ENCODE assay signal across 19 cellular contexts in the genomic region with DNA sequence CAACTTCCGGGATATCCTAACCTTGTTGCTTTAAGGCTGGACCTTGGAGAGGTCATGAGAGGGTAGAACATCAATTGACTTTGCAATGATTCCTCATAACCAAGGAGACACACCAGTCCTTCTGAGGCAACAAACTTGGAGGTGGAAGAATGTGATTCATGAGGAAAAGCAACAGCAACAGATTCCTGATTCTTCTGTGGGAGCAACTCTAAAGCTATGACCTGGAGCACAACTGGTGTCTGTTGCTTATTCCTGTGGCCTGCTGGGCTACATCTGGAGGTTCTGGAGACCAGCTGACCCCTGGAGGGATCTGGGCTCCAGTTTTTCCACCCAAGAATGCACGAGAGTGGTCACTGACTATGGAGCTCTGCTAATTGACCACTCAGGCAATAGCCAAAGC.
DNase-seq lines count a peak whose midpoint lies in the region; ATAC-seq and TF ChIP-seq lines count a peak whose summit lies in the region.
"Had no signal": no experiment of that assay in that cellular context is flagged by ENCODE, and none has a peak within 500 bp of the region (broad histone marks: within the 10 kb centered on the region; RNA-seq: fewer than 3 reads in every experiment).

No MANE protein-coding gene starts in this region.

- H3K36me3 ChIP-seq in gastroesophageal sphincter: no peaks in the 10 kb centered on the region
- no peaks in the 10 kb centered on the region for H3K36me3 ChIP-seq in kidney epithelial cell (ENCODE audit: control insufficient read depth, insufficient read depth, low read length)
- H3K36me3 ChIP-seq in WERI-Rb-1: no peaks in the 10 kb centered on the region

- H3K27ac ChIP-seq in gastroesophageal sphincter (peak overlapping the region in 2 of 4 donors; percentile 24 to 49), substantia nigra (ENCODE audit: low read depth, low read length, poor library complexity, severe bottlenecking) (no peak overlapping the region), WERI-Rb-1 (no peak overlapping the region)

- no peaks in the 10 kb centered on the region for H3K9me3 ChIP-seq in gastroesophageal sphincter
- H3K9me3 ChIP-seq in WERI-Rb-1 (ENCODE audit: severe bottlenecking): no peaks in the 10 kb centered on the region
- H3K9me3 ChIP-seq: Caco-2 had no signal

- TF ChIP-seq CTCF in gastroesophageal sphincter (IDR thresholded peaks at IDR 0.05) (no peak), kidney epithelial cell (IDR thresholded peaks at IDR 0.05; ENCODE audit: insufficient read depth, low read length, poor library complexity, severe bottlenecking) (no peak), WERI-Rb-1 (IDR thresholded peaks at IDR 0.05; ENCODE audit: low read depth, low read length) (no peak)

- TF ChIP-seq EP300 in gastroesophageal sphincter (IDR thresholded peaks at IDR 0.05): no peak

- H3K4me3 ChIP-seq in gastroesophageal sphincter: no peak overlapping the region
- no peak overlapping the region for H3K4me3 ChIP-seq in kidney epithelial cell (ENCODE audit: low read depth, low read length)
- H3K4me3 ChIP-seq in WERI-Rb-1 (ENCODE audit: low read depth, low read length): no peak overlapping the region

- DNase-seq in EH (ENCODE audit: low read depth): peak; percentile 18
- peak; percentile 23 for DNase-seq in LHCN-M2 (ENCODE audit: low read depth)
- DNase-seq in kidney epithelial cell (ENCODE audit: low read depth): peak; percentile 12
- DNase-seq in substantia nigra (lab: John Stamatoyannopoulos, UW): no peak
- DNase-seq in posterior vena cava (ENCODE audit: low spot score): no peak
- DNase-seq in WERI-Rb-1: no peak
- DNase-seq: Caco-2; CD4-positive, alpha-beta T cell; KG1; NCI-H1417 treated with DMSO at 0.1 percent for 48 hours; NCI-H187 treated with DMSO at 0.1 percent for 48 hours; NCI-H2227 treated with DMSO at 0.1 percent for 48 hours; NCI-H510A treated with DMSO at 0.1 percent for 48 hours; NCI-H774; OCI-M1; RPMI8226 had no signal

- intact Hi-C loops in posterior vena cava (cut with DNase I): no loop called here

- WGBS in gastroesophageal sphincter (ENCODE audit: low coverage in 1 of 2), 2 donors: 66 to 100% methylated on average over 1 to 2 of the region's 2 CpGs

- no peaks in the 10 kb centered on the region for H3K27me3 ChIP-seq in gastroesophageal sphincter
- no peaks in the 10 kb centered on the region for H3K27me3 ChIP-seq in kidney epithelial cell (ENCODE audit: control insufficient read depth, insufficient read depth, low read length)
- H3K27me3 ChIP-seq in WERI-Rb-1 (ENCODE audit: insufficient read depth, low read depth, severe bottlenecking): peaks cover 58% of the 10 kb centered on the region

- TF ChIP-seq POLR2A in gastroesophageal sphincter (IDR thresholded peaks at IDR 0.05): no peak

- peaks cover 0 to 11% (median 6%) of the 10 kb centered on the region in 3 donors for H3K4me1 ChIP-seq in gastroesophageal sphincter

- ATAC-seq in gastroesophageal sphincter (peak; percentile 56), HG02852 (IDR thresholded peaks at IDR 0.05; ENCODE audit: unreplicated experiment) (no peak)
- ATAC-seq: HepG2 had no signal

Comparison
In these comparisons a context has a peak if more than half of its experiments do, and no peak if none do; other contexts are left out.
1. DNase-seq: peak in EH (single experiment), LHCN-M2 (single experiment) and kidney epithelial cell (single experiment); none in substantia nigra (0 of 49), posterior vena cava (single experiment) and WERI-Rb-1 (single experiment).